8 cellular contexts compared by ENCODE assay signal in genomic region chr17:75524971-75525805, GRCh38. TPM values are rescaled to one million over a fixed set of nuclear protein-coding genes. Genes with fewer than 3 reads are reported as not detected.
DNase-seq lines count a peak whose midpoint lies in the region; ATAC-seq and TF ChIP-seq lines count a peak whose summit lies in the region.

Gene LLGL2 (plus strand): TSS chr17:75525697. CDS start chr17:75543427, 17,730 bp downstream.

- WGBS in trophoblast cell (ENCODE audit: extremely low coverage, insufficient coverage, insufficient read length): no CpG with 5 or more reads among the region's 108 CpGs
- WGBS in upper lobe of left lung, 2 donors: 0 to 1% methylated on average over 16 to 25 of the region's 108 CpGs

- H2BK12ac ChIP-seq in trophoblast cell (ENCODE audit: low read length): no peak within 1 kb of the TSS

- H4K91ac ChIP-seq in trophoblast cell (ENCODE audit: low read depth, low read length): peak within 1 kb of the TSS; percentile 78

- H3K9me2 ChIP-seq in Loucy (replicated peaks; ENCODE audit: low read depth, low read length): no peaks in the 10 kb centered on the region

- peak within 1 kb of the TSS; percentile 59 for H3K14ac ChIP-seq in trophoblast cell (ENCODE audit: low read length)

- peak; percentile 72 for ATAC-seq in GM21786 (IDR thresholded peaks at IDR 0.05; ENCODE audit: unreplicated experiment)
- ATAC-seq in upper lobe of left lung (ENCODE audit: low FRiP score in 2 of 2): peak; percentile 92 to 94

- TF ChIP-seq POLR2A in upper lobe of left lung (IDR thresholded peaks at IDR 0.05): peak in 3 of 4 donors; percentile 67 to 82 (median 75)

- H3K27me3 ChIP-seq in Loucy (ENCODE audit: insufficient read depth, low read length, poor library complexity, severe bottlenecking) (no peaks in the 10 kb centered on the region), trophoblast cell (ENCODE audit: insufficient read depth, low read length) (no peaks in the 10 kb centered on the region), upper lobe of left lung (no peaks in the 10 kb centered on the region)

- H3K36me3 ChIP-seq in Loucy (ENCODE audit: insufficient read depth, low read length): no peaks in the 10 kb centered on the region
- peaks cover 7 to 22% of the 10 kb centered on the region in 2 experiments for H3K36me3 ChIP-seq in trophoblast cell (ENCODE audit: control insufficient read depth in 1 of 2, insufficient read depth in 2 of 2, low read length in 2 of 2)
- H3K36me3 ChIP-seq in upper lobe of left lung: peaks cover 0 to 15% (median 6%) of the 10 kb centered on the region in 4 donors

- no peak for TF ChIP-seq EP300 in upper lobe of left lung (IDR thresholded peaks at IDR 0.05)

- H3K4me1 ChIP-seq in Loucy (ENCODE audit: insufficient read depth, low read length, poor library complexity, severe bottlenecking) (no peaks in the 10 kb centered on the region), trophoblast cell (ENCODE audit: control insufficient read depth in 1 of 2, insufficient read depth in 2 of 2, low read length in 2 of 2) (peaks cover 5 to 10% of the 10 kb centered on the region in 2 experiments), upper lobe of left lung (peaks cover 17 to 33% (median 27%) of the 10 kb centered on the region in 4 donors)

- peak within 1 kb of the TSS; percentile 60 for H3K4me3 ChIP-seq in Loucy (ENCODE audit: low read length, poor library complexity, severe bottlenecking)
- peak within 1 kb of the TSS; percentile 82 for H3K4me3 ChIP-seq in trophoblast cell (ENCODE audit: low read depth, low read length)
- peak within 1 kb of the TSS; percentile 57 to 97 (median 90) for H3K4me3 ChIP-seq in upper lobe of left lung

- H2AK5ac ChIP-seq in trophoblast cell (ENCODE audit: low read length): no peak within 1 kb of the TSS

- H3K23ac ChIP-seq in trophoblast cell (ENCODE audit: low read length): no peak within 1 kb of the TSS

- H4K20me1 ChIP-seq in Loucy (ENCODE audit: insufficient read depth, low read length, poor library complexity, severe bottlenecking): no peaks in the 10 kb centered on the region

- no peaks in the 10 kb centered on the region for H3K79me2 ChIP-seq in Loucy (ENCODE audit: insufficient read depth, low read length)
- no peaks in the 10 kb centered on the region for H3K79me2 ChIP-seq in trophoblast cell (ENCODE audit: control insufficient read depth, insufficient read depth, low read length, poor library complexity)

- H2BK120ac ChIP-seq in trophoblast cell (ENCODE audit: insufficient read depth, low read length, poor library complexity): peak within 1 kb of the TSS; percentile 45

- H3K18ac ChIP-seq in trophoblast cell (ENCODE audit: low read length): peak within 1 kb of the TSS; percentile 62

- H3K27ac ChIP-seq in trophoblast cell (ENCODE audit: low read depth, low read length) (peak within 1 kb of the TSS; percentile 77), upper lobe of left lung (peak within 1 kb of the TSS; percentile 81 to 91 (median 86))

- H3F3A ChIP-seq in Loucy (ENCODE audit: low read depth): 0 out of 2 replicates have a peak, but pooled peaks cover 3% of the 10 kb centered on the region

- peak within 1 kb of the TSS; percentile 51 for H3K4ac ChIP-seq in trophoblast cell (ENCODE audit: low read depth, low read length)

- peak within 1 kb of the TSS; percentile 57 for H2BK5ac ChIP-seq in trophoblast cell (ENCODE audit: low read depth, low read length, poor library complexity)

- peaks cover 3% of the 10 kb centered on the region for H3K79me1 ChIP-seq in trophoblast cell (ENCODE audit: low read length)

- TF ChIP-seq CTCF in Loucy (conservative IDR thresholded peaks at IDR 0.05; ENCODE audit: low read length): no peak
- TF ChIP-seq CTCF in upper lobe of left lung (IDR thresholded peaks at IDR 0.05): peak in 5 of 6 experiments; percentile 41 to 73 (median 61)

- H3K9me3 ChIP-seq in Loucy (ENCODE audit: insufficient read depth, low read depth, low read length): no peaks in the 10 kb centered on the region
- H3K9me3 ChIP-seq in trophoblast cell (ENCODE audit: insufficient read depth, low read depth, low read length): no peaks in the 10 kb centered on the region
- H3K9me3 ChIP-seq in upper lobe of left lung: no peaks in the 10 kb centered on the region

- H3K9ac ChIP-seq in Loucy (ENCODE audit: low read depth, low read length, poor library complexity, severe bottlenecking): no peak within 1 kb of the TSS
- H3K9ac ChIP-seq in trophoblast cell (ENCODE audit: low read length): peak within 1 kb of the TSS; percentile 71

- peak within 1 kb of the TSS; percentile 77 for H4K12ac ChIP-seq in trophoblast cell (ENCODE audit: low read depth, low read length)

- peak within 1 kb of the TSS; percentile 83 for H4K8ac ChIP-seq in trophoblast cell (ENCODE audit: low read depth, low read length)

- H2AFZ ChIP-seq in Loucy (ENCODE audit: low read length) (no peak within 1 kb of the TSS), trophoblast cell (ENCODE audit: insufficient read depth, low read length, poor library complexity) (peak within 1 kb of the TSS; percentile 82)

- peak; percentile 98 for DNase-seq in DMS53 (lab: John Stamatoyannopoulos, UW)
- peak; percentile 78 for DNase-seq in SHP77 treated with DMSO at 0.1 percent for 48 hours (lab: John Stamatoyannopoulos, UW)
- DNase-seq in activated gamma-delta T cell treated with Interleukin-2 at 50 U/mL for 16 hours: peak; percentile 83
- DNase-seq in globus pallidus (ENCODE audit: low spot score): peak; percentile 58
- DNase-seq in trophoblast cell: peak; percentile 85 to 96
- peak; percentile 90 to 97 for DNase-seq in upper lobe of left lung

- peak within 1 kb of the TSS; percentile 53 for H3K4me2 ChIP-seq in Loucy (ENCODE audit: low read depth, low read length, poor library complexity, severe bottlenecking)
- H3K4me2 ChIP-seq in trophoblast cell (ENCODE audit: low read length): peak within 1 kb of the TSS; percentile 99

RNA-seq across cellular contexts. Expression of gene LLGL2, which starts in this region (rescaled TPM):
- polyA plus RNA-seq in trophoblast cell (2013): 25.4 and 29.0 TPM in 2 replicates
- total RNA-seq in upper lobe of left lung: 100 to 1,000 TPM; 113 to 256 (median 175) TPM

Comparison
In these comparisons a context has a peak if more than half of its experiments do, and no peak if none do; other contexts are left out.
1. Peak in every context shown above with its lines: DNase-seq, ATAC-seq, H3K4me3 ChIP-seq and H3K27ac ChIP-seq.